ENCODE assay signal across 8 cellular contexts in genomic region chr7:90120205-90120604, GRCh38. TPM values are rescaled to one million over a fixed set of nuclear protein-coding genes. Genes with fewer than 3 reads are reported as not detected.
DNase-seq lines count a peak whose midpoint lies in the region; ATAC-seq and TF ChIP-seq lines count a peak whose summit lies in the region.
"Not testable (repeated sequence)": the region's sequence is repeated elsewhere in the genome, so short reads cannot be mapped to it uniquely, and the experiment has no call there.

No MANE protein-coding gene starts in this region.

- not testable (repeated sequence) for TF ChIP-seq CTCF in CD8-positive, alpha-beta T cell (IDR thresholded peaks at IDR 0.05); glutamatergic neuron (IDR thresholded peaks at IDR 0.05; ENCODE audit: partially characterized antibody, unreplicated experiment); hepatocyte (IDR thresholded peaks at IDR 0.05; ENCODE audit: poor library complexity); nephron progenitor cell (IDR thresholded peaks at IDR 0.05)

- not testable (repeated sequence) for H3K79me2 ChIP-seq in hepatocyte

- POLR2A ChIA-PET in CD8-positive, alpha-beta T cell (lab: Charles Lee), result not testable (repeated sequence)

- H3K4me1 ChIP-seq in CD8-positive, alpha-beta T cell (ENCODE audit: insufficient read depth, low read length); hepatocyte (ENCODE audit: insufficient read depth): not testable (repeated sequence)

- not testable (repeated sequence) for H3K36me3 ChIP-seq in CD8-positive, alpha-beta T cell (ENCODE audit: insufficient read depth, low read length); MG63; hepatocyte (replicated peaks; ENCODE audit: insufficient read depth, low read depth)

- not testable (repeated sequence) for H3K9me2 ChIP-seq in hepatocyte (replicated peaks; ENCODE audit: insufficient read depth)

- H3K9me3 Mint-ChIP-seq in CD8-positive, alpha-beta T cell; activated T-cell treated with anti-CD3 and anti-CD28 coated beads, Interleukin-2, amount 50 U/mL, for 24 hours; activated naive CD8-positive, alpha-beta T cell treated with anti-CD3 and anti-CD28 coated beads, Interleukin-2, amount 50 U/mL, for 24 hours; glutamatergic neuron (ENCODE audit: unreplicated experiment); nephron progenitor cell; stimulated activated naive CD8-positive, alpha-beta T cell treated with anti-CD3 and anti-CD28 coated beads, Interleukin-15, Interleukin-2, amounts not matched to agents 100 ng/mL and 50 ng/mL, for 24 hours: not testable (repeated sequence)

- not testable (repeated sequence) for H4K20me1 ChIP-seq in hepatocyte (ENCODE audit: insufficient read depth, poor library complexity, severe bottlenecking)

- peaks cover 10% of the 10 kb centered on the region for H3K4me1 Mint-ChIP-seq in CD8-positive, alpha-beta T cell (ENCODE audit: low read depth)
- peaks cover 16% of the 10 kb centered on the region for H3K4me1 Mint-ChIP-seq in activated T-cell treated with anti-CD3 and anti-CD28 coated beads, Interleukin-2, amount 50 U/mL, for 24 hours (ENCODE audit: low read depth)
- H3K4me1 Mint-ChIP-seq in activated naive CD8-positive, alpha-beta T cell treated with anti-CD3 and anti-CD28 coated beads, Interleukin-2, amount 50 U/mL, for 24 hours, result peaks cover 15% of the 10 kb centered on the region
- H3K4me1 Mint-ChIP-seq in glutamatergic neuron (ENCODE audit: low read depth, unreplicated experiment); nephron progenitor cell: not testable (repeated sequence)
- H3K4me1 Mint-ChIP-seq in stimulated activated naive CD8-positive, alpha-beta T cell treated with anti-CD3 and anti-CD28 coated beads, Interleukin-15, Interleukin-2, amounts not matched to agents 100 ng/mL and 50 ng/mL, for 24 hours (ENCODE audit: low read depth), result peaks cover 18% of the 10 kb centered on the region

- WGBS in hepatocyte (ENCODE audit: low lambda C conversion rate, missing lambda C conversion rate), result 61% methylated on average over 4 of the region's 4 CpGs

- not testable (repeated sequence) for H3K27ac ChIP-seq in CD8-positive, alpha-beta T cell (ENCODE audit: low read depth, low read length); hepatocyte

- H3K4me3 Mint-ChIP-seq in CD8-positive, alpha-beta T cell, result peak overlapping the region; percentile 24
- peak overlapping the region; percentile 69 for H3K4me3 Mint-ChIP-seq in activated T-cell treated with anti-CD3 and anti-CD28 coated beads, Interleukin-2, amount 50 U/mL, for 24 hours
- H3K4me3 Mint-ChIP-seq in activated naive CD8-positive, alpha-beta T cell treated with anti-CD3 and anti-CD28 coated beads, Interleukin-2, amount 50 U/mL, for 24 hours, result peak overlapping the region; percentile 78
- H3K4me3 Mint-ChIP-seq in glutamatergic neuron (ENCODE audit: unreplicated experiment) (peak overlapping the region; percentile 82), nephron progenitor cell (peak overlapping the region; percentile 80)
- peak overlapping the region; percentile 73 for H3K4me3 Mint-ChIP-seq in stimulated activated naive CD8-positive, alpha-beta T cell treated with anti-CD3 and anti-CD28 coated beads, Interleukin-15, Interleukin-2, amounts not matched to agents 100 ng/mL and 50 ng/mL, for 24 hours

- CTCF ChIA-PET in CD8-positive, alpha-beta T cell (lab: Charles Lee), result not testable (repeated sequence)

- not testable (repeated sequence) for DNase-seq in CD8-positive, alpha-beta T cell; MG63; activated T-cell treated with anti-CD3 and anti-CD28 coated beads, Interleukin-2, amount 50 U/mL, for 24 hours; activated naive CD8-positive, alpha-beta T cell treated with anti-CD3 and anti-CD28 coated beads, Interleukin-2, amount 50 U/mL, for 24 hours; glutamatergic neuron; hepatocyte (ENCODE audit: low spot score); nephron progenitor cell

- H3K27me3 ChIP-seq in CD8-positive, alpha-beta T cell (ENCODE audit: insufficient read depth, low read length); MG63; hepatocyte: not testable (repeated sequence)

- peak overlapping the region; percentile 85 for H3K4me2 ChIP-seq in hepatocyte

- not testable (repeated sequence) for H3K4me3 ChIP-seq in CD8-positive, alpha-beta T cell (ENCODE audit: low read depth, low read length); hepatocyte
- H3K4me3 ChIP-seq in MG63, result peak overlapping the region; percentile 52; the same call in 1 of the 2 replicates

- not testable (repeated sequence) for H3K27ac Mint-ChIP-seq in CD8-positive, alpha-beta T cell; activated T-cell treated with anti-CD3 and anti-CD28 coated beads, Interleukin-2, amount 50 U/mL, for 24 hours; activated naive CD8-positive, alpha-beta T cell treated with anti-CD3 and anti-CD28 coated beads, Interleukin-2, amount 50 U/mL, for 24 hours; glutamatergic neuron (ENCODE audit: unreplicated experiment); nephron progenitor cell; stimulated activated naive CD8-positive, alpha-beta T cell treated with anti-CD3 and anti-CD28 coated beads, Interleukin-15, Interleukin-2, amounts not matched to agents 100 ng/mL and 50 ng/mL, for 24 hours

- ATAC-seq in CD8-positive, alpha-beta T cell; activated naive CD8-positive, alpha-beta T cell treated with anti-CD3 and anti-CD28 coated beads, Interleukin-2, amount 50 U/mL, for 24 hours: not testable (repeated sequence)

- H3K27me3 Mint-ChIP-seq in CD8-positive, alpha-beta T cell (ENCODE audit: low read depth), result peaks cover 23% of the 10 kb centered on the region
- H3K27me3 Mint-ChIP-seq in activated T-cell treated with anti-CD3 and anti-CD28 coated beads, Interleukin-2, amount 50 U/mL, for 24 hours, result peaks cover 32% of the 10 kb centered on the region
- peaks cover 27% of the 10 kb centered on the region for H3K27me3 Mint-ChIP-seq in activated naive CD8-positive, alpha-beta T cell treated with anti-CD3 and anti-CD28 coated beads, Interleukin-2, amount 50 U/mL, for 24 hours
- H3K27me3 Mint-ChIP-seq in glutamatergic neuron (ENCODE audit: unreplicated experiment) (peaks cover 11% of the 10 kb centered on the region), nephron progenitor cell (ENCODE audit: low read depth, poor library complexity) (peaks cover 27% of the 10 kb centered on the region)
- peaks cover 29% of the 10 kb centered on the region for H3K27me3 Mint-ChIP-seq in stimulated activated naive CD8-positive, alpha-beta T cell treated with anti-CD3 and anti-CD28 coated beads, Interleukin-15, Interleukin-2, amounts not matched to agents 100 ng/mL and 50 ng/mL, for 24 hours

- not testable (repeated sequence) for H3K9me3 ChIP-seq in CD8-positive, alpha-beta T cell (ENCODE audit: low read length); MG63; hepatocyte (ENCODE audit: low read depth)

- intact Hi-C loops in CD8-positive, alpha-beta T cell (cut with DNase I, micrococcal nuclease), result not testable (repeated sequence)

- not testable (repeated sequence) for H3K36me3 Mint-ChIP-seq in CD8-positive, alpha-beta T cell; activated T-cell treated with anti-CD3 and anti-CD28 coated beads, Interleukin-2, amount 50 U/mL, for 24 hours (ENCODE audit: low read depth); activated naive CD8-positive, alpha-beta T cell treated with anti-CD3 and anti-CD28 coated beads, Interleukin-2, amount 50 U/mL, for 24 hours (ENCODE audit: low read depth); glutamatergic neuron (ENCODE audit: unreplicated experiment); nephron progenitor cell (ENCODE audit: low read depth); stimulated activated naive CD8-positive, alpha-beta T cell treated with anti-CD3 and anti-CD28 coated beads, Interleukin-15, Interleukin-2, amounts not matched to agents 100 ng/mL and 50 ng/mL, for 24 hours (ENCODE audit: low read depth)

- not testable (repeated sequence) for H2AFZ ChIP-seq in hepatocyte

RNA-seq across cellular contexts. Expression of gene STEAP1, which starts 34.1 kb away (rescaled TPM):
- not detected for total RNA-seq in CD8-positive, alpha-beta T cell
- 30.1 and 80.7 TPM in 2 replicates for total RNA-seq in MG63 (2014; rRNA removed; shearing (Covaris generic); ENCODE audit: low replicate concordance)
- not detected for total RNA-seq in glutamatergic neuron (ENCODE audit: unreplicated experiment)
- total RNA-seq in hepatocyte, result 13.6 and 16.7 TPM in 2 replicates
- polyA plus RNA-seq in hepatocyte, result 8.5 and 15.5 TPM in 2 replicates

Comparison
In these comparisons a context has a peak if more than half of its experiments do, and no peak if none do; other contexts are left out.
1. H3K4me3 Mint-ChIP-seq: peak in every context shown above with its lines; median percentile 82 in glutamatergic neuron; 80 in nephron progenitor cell; 78 in activated naive CD8-positive, alpha-beta T cell treated with anti-CD3 and anti-CD28 coated beads, Interleukin-2, amount 50 U/mL, for 24 hours; 73 in stimulated activated naive CD8-positive, alpha-beta T cell treated with anti-CD3 and anti-CD28 coated beads, Interleukin-15, Interleukin-2, amounts not matched to agents 100 ng/mL and 50 ng/mL, for 24 hours; 69 in activated T-cell treated with anti-CD3 and anti-CD28 coated beads, Interleukin-2, amount 50 U/mL, for 24 hours; 24 in CD8-positive, alpha-beta T cell.
2. RNA of gene STEAP1, which starts 34.1 kb away (total RNA-seq): 30.1 to 80.7 TPM in MG63 and 13.6 to 16.7 TPM in hepatocyte; not detected in CD8-positive, alpha-beta T cell and not detected in glutamatergic neuron (single experiment); every median in the first group is over 10 times any median in the second.